ENCODE assay signal across 11 cellular contexts in genomic region chr9:94799578-94800264, GRCh38.
DNase-seq lines count a peak whose midpoint lies in the region; ATAC-seq and TF ChIP-seq lines count a peak whose summit lies in the region.
"Had no signal": no experiment of that assay in that cellular context is flagged by ENCODE, and none has a peak within 500 bp of the region (broad histone marks: within the 10 kb centered on the region; RNA-seq: fewer than 3 reads in every experiment).

No MANE protein-coding gene starts in this region.

- H3K27ac ChIP-seq in OCI-LY1 (ENCODE audit: low read depth, low read length, poor library complexity, severe bottlenecking) (peak overlapping the region; percentile 99), cingulate gyrus (ENCODE audit: low read depth, low read length) (peak overlapping the region; percentile 78), lung (ENCODE audit: low read depth in 1 of 2, low read length in 1 of 2) (peak overlapping the region in 1 of 2 donors; percentile 65), upper lobe of left lung (peak overlapping the region; percentile 45 to 59 (median 52)), WERI-Rb-1 (no peak overlapping the region)
- H3K27ac ChIP-seq: thyroid gland had no signal

- no peak for TF ChIP-seq POLR2A in upper lobe of left lung (IDR thresholded peaks at IDR 0.05)

- peak overlapping the region; percentile 64; the same call in 1 of the 2 replicates for H3K9ac ChIP-seq in OCI-LY1 (ENCODE audit: low read length)

- no peak overlapping the region for H2AFZ ChIP-seq in OCI-LY1 (ENCODE audit: low read length)

- H3K36me3 ChIP-seq in OCI-LY1 (ENCODE audit: insufficient read depth, low read length) (peaks cover 11% of the 10 kb centered on the region; the same call in 1 of the 2 replicates), lung (ENCODE audit: control insufficient read depth in 2 of 2, insufficient read depth in 2 of 2, low read length in 2 of 2) (peaks cover 0 to 9% of the 10 kb centered on the region in 2 donors), upper lobe of left lung (peaks cover 0 to 22% (median 0%) of the 10 kb centered on the region in 4 donors), WERI-Rb-1 (peaks cover 8% of the 10 kb centered on the region)
- H3K36me3 ChIP-seq: thyroid gland had no signal

- H4K20me1 ChIP-seq in OCI-LY1 (ENCODE audit: insufficient read depth, low read length), result no peaks in the 10 kb centered on the region

- H3K4me1 ChIP-seq in OCI-LY1 (ENCODE audit: insufficient read depth, low read length, severe bottlenecking), result peaks cover 100% of the 10 kb centered on the region
- H3K4me1 ChIP-seq in lung (ENCODE audit: control insufficient read depth in 2 of 2, insufficient read depth in 2 of 2, low read length in 2 of 2), result peaks cover 2 to 5% of the 10 kb centered on the region in 2 donors
- H3K4me1 ChIP-seq in upper lobe of left lung, result peaks cover 2 to 25% (median 12%) of the 10 kb centered on the region in 4 donors

- DNase-seq in lung (ENCODE audit: low spot score) (no peak), upper lobe of left lung (no peak), DMS153 treated with DMSO at 0.1 percent for 48 hours (lab: John Stamatoyannopoulos, UW; ENCODE audit: unreplicated experiment) (no peak), WERI-Rb-1 (no peak)
- DNase-seq: NCI-H2029 treated with DMSO at 0.1 percent for 48 hours; stimulated activated CD4-positive, alpha-beta T cell treated with anti-CD3 and anti-CD28 coated beads, Interleukin-12 subunit alpha, Interleukin-12 subunit beta, amount 100 ng/mL, for 4 hours; T-helper 17 cell; thyroid gland had no signal

- WGBS in lung, 2 donors, result 81 to 90% methylated on average over 9 of the region's 9 CpGs
- WGBS in upper lobe of left lung, 2 donors, result 70 to 74% methylated on average over 9 of the region's 9 CpGs

- H3K9me3 ChIP-seq in OCI-LY1 (ENCODE audit: low read length) (no peaks in the 10 kb centered on the region), lung (ENCODE audit: control insufficient read depth in 2 of 2, insufficient read depth in 1 of 2, low read length in 1 of 2) (no peaks in the 10 kb centered on the region), upper lobe of left lung (no peaks in the 10 kb centered on the region), WERI-Rb-1 (ENCODE audit: severe bottlenecking) (peaks cover under 1% of the 10 kb centered on the region)
- H3K9me3 ChIP-seq: thyroid gland had no signal

- H3K4me2 ChIP-seq in OCI-LY1 (ENCODE audit: low read length), result no peak overlapping the region

- ATAC-seq in lung (ENCODE audit: insufficient read depth, low FRiP score) (peak; percentile 62), upper lobe of left lung (ENCODE audit: low FRiP score in 2 of 2) (peak; percentile 68 to 76), GM18861 (IDR thresholded peaks at IDR 0.05; ENCODE audit: unreplicated experiment) (no peak)
- ATAC-seq: T-helper 17 cell had no signal

- H3K9me2 ChIP-seq in OCI-LY1 (ENCODE audit: low read depth, low read length), result no peaks in the 10 kb centered on the region

- TF ChIP-seq EP300 in upper lobe of left lung (IDR thresholded peaks at IDR 0.05), result no peak

- H3F3A ChIP-seq in OCI-LY1 (ENCODE audit: insufficient read depth, low read length), result no peaks in the 10 kb centered on the region

- H3K79me2 ChIP-seq in OCI-LY1 (ENCODE audit: insufficient read depth, low read length), result no peaks in the 10 kb centered on the region

- no peak for TF ChIP-seq CTCF in OCI-LY1 (IDR thresholded peaks at IDR 0.05; ENCODE audit: low read length)
- TF ChIP-seq CTCF in lung (IDR thresholded peaks at IDR 0.05; ENCODE audit: control extremely low read depth, extremely low read depth), result no peak
- TF ChIP-seq CTCF in upper lobe of left lung (IDR thresholded peaks at IDR 0.05), result no peak
- no peak for TF ChIP-seq CTCF in WERI-Rb-1 (IDR thresholded peaks at IDR 0.05; ENCODE audit: low read depth, low read length)

- no peaks in the 10 kb centered on the region for H3K27me3 ChIP-seq in OCI-LY1 (ENCODE audit: insufficient read depth, low read length)
- H3K27me3 ChIP-seq in lung (ENCODE audit: control insufficient read depth, insufficient read depth), result no peaks in the 10 kb centered on the region
- H3K27me3 ChIP-seq in upper lobe of left lung, result no peaks in the 10 kb centered on the region
- H3K27me3 ChIP-seq in WERI-Rb-1 (ENCODE audit: insufficient read depth, low read depth, severe bottlenecking), result no peaks in the 10 kb centered on the region
- H3K27me3 ChIP-seq: thyroid gland had no signal

- no peak overlapping the region for H3K4me3 ChIP-seq in OCI-LY1 (ENCODE audit: low read depth, low read length, poor library complexity, severe bottlenecking)
- no peak overlapping the region for H3K4me3 ChIP-seq in lung
- H3K4me3 ChIP-seq in upper lobe of left lung, result no peak overlapping the region
- no peak overlapping the region for H3K4me3 ChIP-seq in WERI-Rb-1 (ENCODE audit: low read depth, low read length)
- H3K4me3 ChIP-seq: thyroid gland had no signal
